In genomic region chr10:111344804-111345203, GRCh38 we compare ENCODE assay signal across 11 cellular contexts.
DNase-seq lines count a peak whose midpoint lies in the region; ATAC-seq and TF ChIP-seq lines count a peak whose summit lies in the region.
"Had no signal": no experiment of that assay in that cellular context is flagged by ENCODE, and none has a peak within 500 bp of the region (broad histone marks: within the 10 kb centered on the region; RNA-seq: fewer than 3 reads in every experiment).

No MANE protein-coding gene starts in this region.

- TF ChIP-seq RAD21 in SK-N-SH (IDR thresholded peaks at IDR 0.05; ENCODE audit: low read length): peak; percentile 34

- TF ChIP-seq CTCF in SK-N-SH (IDR thresholded peaks at IDR 0.05) (no peak), WERI-Rb-1 (IDR thresholded peaks at IDR 0.05; ENCODE audit: low read depth, low read length) (peak; percentile 53), retinal pigment epithelial cell (conservative IDR thresholded peaks at IDR 0.05; ENCODE audit: low read depth, low read length) (peak; percentile 25)

- no peaks in the 10 kb centered on the region for H4K20me1 ChIP-seq in SK-N-SH (ENCODE audit: insufficient read depth)

- H3K27ac ChIP-seq in SK-N-SH (ENCODE audit: low read depth in 2 of 2, low read length in 1 of 2) (no peak overlapping the region), WERI-Rb-1 (no peak overlapping the region)
- H3K27ac ChIP-seq: coronary artery had no signal

- ATAC-seq in SK-N-SH treated with all-trans-retinoic acid at 6 μM for 48 hours (no peak), HG03432 (IDR thresholded peaks at IDR 0.05; ENCODE audit: unreplicated experiment) (peak; percentile 53), HG02610 (IDR thresholded peaks at IDR 0.05; ENCODE audit: unreplicated experiment) (no peak)
- ATAC-seq: activated T-helper 17 cell treated with anti-CD3 and anti-CD28 coated beads, Interleukin-2, amount 50 U/mL, for 72 hours had no signal

- H3K9ac ChIP-seq in SK-N-SH: no peak overlapping the region

- H3K36me3 ChIP-seq in SK-N-SH (replicated peaks in 1 of 2; ENCODE audit: control insufficient read depth in 1 of 2, insufficient read depth in 2 of 2, low read length in 1 of 2): no peaks in the 10 kb centered on the region
- no peaks in the 10 kb centered on the region for H3K36me3 ChIP-seq in WERI-Rb-1

- POLR2A ChIA-PET in SK-N-SH (lab: Yijun Ruan, JAX): no interaction called here

- H3K4me2 ChIP-seq in SK-N-SH: no peak overlapping the region

- H3K9me3 ChIP-seq in SK-N-SH (no peaks in the 10 kb centered on the region), WERI-Rb-1 (ENCODE audit: severe bottlenecking) (peaks cover 16% of the 10 kb centered on the region)

- 5% methylated on average over 3 of the region's 3 CpGs for WGBS in SK-N-SH (ENCODE audit: low lambda C conversion rate)

- no peak for TF ChIP-seq EP300 in SK-N-SH (IDR thresholded peaks at IDR 0.05; ENCODE audit: borderline replicate concordance in 1 of 2, low read depth in 1 of 2, low read length in 1 of 2)

- CTCF ChIA-PET in SK-N-SH (lab: Yijun Ruan, JAX): interaction anchor here (0.5 to 1.8 kb wide), 9 partner anchors 9 to 269 kb away, joined by 3 to 14 read pairs (median 5); partner anchors contain the start of gene ADRA2A

- H3K27me3 ChIP-seq in SK-N-SH (ENCODE audit: insufficient read depth) (no peaks in the 10 kb centered on the region), WERI-Rb-1 (ENCODE audit: insufficient read depth, low read depth, severe bottlenecking) (no peaks in the 10 kb centered on the region)

- H3K79me2 ChIP-seq in SK-N-SH (ENCODE audit: insufficient read depth): no peaks in the 10 kb centered on the region

- H2AFZ ChIP-seq in SK-N-SH (ENCODE audit: low read depth): no peak overlapping the region

- H3K4me3 ChIP-seq in SK-N-SH (ENCODE audit: low read depth in 2 of 2, low read length in 1 of 2) (no peak overlapping the region), WERI-Rb-1 (ENCODE audit: low read depth, low read length) (no peak overlapping the region), retinal pigment epithelial cell (ENCODE audit: low read length) (no peak overlapping the region)
- H3K4me3 ChIP-seq: coronary artery had no signal

- intact Hi-C loops in cardiac septum (cut with DNase I): no loop called here

- no peaks in the 10 kb centered on the region for H3F3A ChIP-seq in SK-N-SH (replicated peaks; ENCODE audit: insufficient read depth)

- DNase-seq in SK-N-SH: peak; percentile 6
- peak; percentile 27 for DNase-seq in WERI-Rb-1
- DNase-seq in retinal pigment epithelial cell (ENCODE audit: low read depth): no peak
- DNase-seq in anterior cingulate cortex (lab: John Stamatoyannopoulos, UW): no peak
- DNase-seq in cardiac septum (ENCODE audit: low spot score): no peak
- DNase-seq: NCI-H524 had no signal

- H3K4me1 ChIP-seq in SK-N-SH (ENCODE audit: control insufficient read depth in 1 of 2, insufficient read depth in 2 of 2, low read depth in 1 of 2, low read length in 1 of 2): no peaks in the 10 kb centered on the region

- no peaks in the 10 kb centered on the region for H3K9me2 ChIP-seq in SK-N-SH

TF ChIP-seq in SK-N-SH, 30 proteins besides CTCF, POLR2A, EP300 and RAD21 (continues in another document):
- TF ChIP-seq GATA2 (CRISPR knock-in tag; IDR thresholded peaks at IDR 0.05) (no peak), TAF1 (IDR thresholded peaks at IDR 0.05; ENCODE audit: borderline replicate concordance, low read depth, low read length) (no peak), MXI1 (IDR thresholded peaks at IDR 0.05; ENCODE audit: low read depth, low read length) (no peak), EZH2phosphoT487 (IDR thresholded peaks at IDR 0.05; ENCODE audit: borderline replicate concordance, low read depth) (no peak), RCOR1 (IDR thresholded peaks at IDR 0.05; ENCODE audit: low read length) (no peak), NFIC (IDR thresholded peaks at IDR 0.05; ENCODE audit: borderline replicate concordance) (no peak), ELF1 (IDR thresholded peaks at IDR 0.05) (no peak), RFX5 (IDR thresholded peaks at IDR 0.05; ENCODE audit: low read length) (no peak), POLR2AphosphoS5 (IDR thresholded peaks at IDR 0.05; ENCODE audit: low read depth, low read length) (no peak), MEF2A (IDR thresholded peaks at IDR 0.05; ENCODE audit: borderline replicate concordance, low read depth) (no peak), YY1 (IDR thresholded peaks at IDR 0.05; ENCODE audit: low read depth) (no peak), TCF12 (IDR thresholded peaks at IDR 0.05) (no peak), FOSL2 (IDR thresholded peaks at IDR 0.05; ENCODE audit: borderline replicate concordance, low read depth) (no peak), NRF1 (IDR thresholded peaks at IDR 0.05; ENCODE audit: low read depth, low read length) (no peak), FOXM1 (IDR thresholded peaks at IDR 0.05; ENCODE audit: low read depth) (no peak)
- TF ChIP-seq, protein P1, sequence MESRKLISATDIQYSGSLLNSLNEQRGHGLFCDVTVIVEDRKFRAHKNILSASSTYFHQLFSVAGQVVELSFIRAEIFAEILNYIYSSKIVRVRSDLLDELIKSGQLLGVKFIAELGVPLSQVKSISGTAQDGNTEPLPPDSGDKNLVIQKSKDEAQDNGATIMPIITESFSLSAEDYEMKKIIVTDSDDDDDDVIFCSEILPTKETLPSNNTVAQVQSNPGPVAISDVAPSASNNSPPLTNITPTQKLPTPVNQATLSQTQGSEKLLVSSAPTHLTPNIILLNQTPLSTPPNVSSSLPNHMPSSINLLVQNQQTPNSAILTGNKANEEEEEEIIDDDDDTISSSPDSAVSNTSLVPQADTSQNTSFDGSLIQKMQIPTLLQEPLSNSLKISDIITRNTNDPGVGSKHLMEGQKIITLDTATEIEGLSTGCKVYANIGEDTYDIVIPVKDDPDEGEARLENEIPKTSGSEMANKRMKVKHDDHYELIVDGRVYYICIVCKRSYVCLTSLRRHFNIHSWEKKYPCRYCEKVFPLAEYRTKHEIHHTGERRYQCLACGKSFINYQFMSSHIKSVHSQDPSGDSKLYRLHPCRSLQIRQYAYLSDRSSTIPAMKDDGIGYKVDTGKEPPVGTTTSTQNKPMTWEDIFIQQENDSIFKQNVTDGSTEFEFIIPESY (IDR thresholded peaks at IDR 0.05; ENCODE audit: borderline replicate concordance, low read depth): no peak
- TF ChIP-seq, protein P2, sequence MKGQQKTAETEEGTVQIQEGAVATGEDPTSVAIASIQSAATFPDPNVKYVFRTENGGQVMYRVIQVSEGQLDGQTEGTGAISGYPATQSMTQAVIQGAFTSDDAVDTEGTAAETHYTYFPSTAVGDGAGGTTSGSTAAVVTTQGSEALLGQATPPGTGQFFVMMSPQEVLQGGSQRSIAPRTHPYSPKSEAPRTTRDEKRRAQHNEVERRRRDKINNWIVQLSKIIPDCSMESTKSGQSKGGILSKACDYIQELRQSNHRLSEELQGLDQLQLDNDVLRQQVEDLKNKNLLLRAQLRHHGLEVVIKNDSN (IDR thresholded peaks at IDR 0.05; ENCODE audit: borderline replicate concordance, low read depth): no peak

TF ChIP-seq in SK-N-SH treated with all-trans-retinoic acid at 6 μM for 48 hours, 23 proteins besides CTCF, POLR2A, EP300 and RAD21 (continues in another document):
- TF ChIP-seq ZFP30 (CRISPR knock-in tag; IDR thresholded peaks at IDR 0.05) (no peak), ARNTL (CRISPR knock-in tag; IDR thresholded peaks at IDR 0.05; ENCODE audit: borderline replicate concordance, low read depth) (no peak), SNAI2 (CRISPR knock-in tag; IDR thresholded peaks at IDR 0.05) (no peak), BACH2 (CRISPR knock-in tag; IDR thresholded peaks at IDR 0.05; ENCODE audit: borderline replicate concordance) (no peak), TOX (CRISPR knock-in tag; IDR thresholded peaks at IDR 0.05; ENCODE audit: borderline replicate concordance) (no peak), ZC3H10 (CRISPR knock-in tag; IDR thresholded peaks at IDR 0.05) (no peak), GLIS3 (CRISPR knock-in tag; IDR thresholded peaks at IDR 0.05) (no peak), ZNF70 (CRISPR knock-in tag; IDR thresholded peaks at IDR 0.05) (no peak), PPARA (CRISPR knock-in tag; IDR thresholded peaks at IDR 0.05; ENCODE audit: borderline replicate concordance) (no peak), RARB (CRISPR knock-in tag; IDR thresholded peaks at IDR 0.05) (no peak), ESRRG (CRISPR knock-in tag; IDR thresholded peaks at IDR 0.05) (no peak), TCF4 (CRISPR knock-in tag; IDR thresholded peaks at IDR 0.05; ENCODE audit: borderline replicate concordance) (no peak), OSR1 (CRISPR knock-in tag; IDR thresholded peaks at IDR 0.05) (no peak)
- TF ChIP-seq, protein P3, sequence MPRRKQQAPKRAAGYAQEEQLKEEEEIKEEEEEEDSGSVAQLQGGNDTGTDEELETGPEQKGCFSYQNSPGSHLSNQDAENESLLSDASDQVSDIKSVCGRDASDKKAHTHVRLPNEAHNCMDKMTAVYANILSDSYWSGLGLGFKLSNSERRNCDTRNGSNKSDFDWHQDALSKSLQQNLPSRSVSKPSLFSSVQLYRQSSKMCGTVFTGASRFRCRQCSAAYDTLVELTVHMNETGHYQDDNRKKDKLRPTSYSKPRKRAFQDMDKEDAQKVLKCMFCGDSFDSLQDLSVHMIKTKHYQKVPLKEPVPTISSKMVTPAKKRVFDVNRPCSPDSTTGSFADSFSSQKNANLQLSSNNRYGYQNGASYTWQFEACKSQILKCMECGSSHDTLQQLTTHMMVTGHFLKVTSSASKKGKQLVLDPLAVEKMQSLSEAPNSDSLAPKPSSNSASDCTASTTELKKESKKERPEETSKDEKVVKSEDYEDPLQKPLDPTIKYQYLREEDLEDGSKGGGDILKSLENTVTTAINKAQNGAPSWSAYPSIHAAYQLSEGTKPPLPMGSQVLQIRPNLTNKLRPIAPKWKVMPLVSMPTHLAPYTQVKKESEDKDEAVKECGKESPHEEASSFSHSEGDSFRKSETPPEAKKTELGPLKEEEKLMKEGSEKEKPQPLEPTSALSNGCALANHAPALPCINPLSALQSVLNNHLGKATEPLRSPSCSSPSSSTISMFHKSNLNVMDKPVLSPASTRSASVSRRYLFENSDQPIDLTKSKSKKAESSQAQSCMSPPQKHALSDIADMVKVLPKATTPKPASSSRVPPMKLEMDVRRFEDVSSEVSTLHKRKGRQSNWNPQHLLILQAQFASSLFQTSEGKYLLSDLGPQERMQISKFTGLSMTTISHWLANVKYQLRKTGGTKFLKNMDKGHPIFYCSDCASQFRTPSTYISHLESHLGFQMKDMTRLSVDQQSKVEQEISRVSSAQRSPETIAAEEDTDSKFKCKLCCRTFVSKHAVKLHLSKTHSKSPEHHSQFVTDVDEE (CRISPR knock-in tag; IDR thresholded peaks at IDR 0.05): no peak

Comparison
In these comparisons a context has a peak if more than half of its experiments do, and no peak if none do; other contexts are left out.
1. DNase-seq: peak in SK-N-SH (single experiment) and WERI-Rb-1 (single experiment); none in retinal pigment epithelial cell (single experiment), anterior cingulate cortex (0 of 58) and cardiac septum (single experiment).